In genomic region chr12:53160673-53161072, GRCh38 we compare ENCODE assay signal across 1 cellular context.
TF ChIP-seq lines count a peak whose summit lies in the region.

No MANE protein-coding gene starts in this region.

TF ChIP-seq in IMR-90, 13 proteins besides CTCF, POLR2A, EP300 and RAD21 (continued from another document):
- TF ChIP-seq, protein P1, sequence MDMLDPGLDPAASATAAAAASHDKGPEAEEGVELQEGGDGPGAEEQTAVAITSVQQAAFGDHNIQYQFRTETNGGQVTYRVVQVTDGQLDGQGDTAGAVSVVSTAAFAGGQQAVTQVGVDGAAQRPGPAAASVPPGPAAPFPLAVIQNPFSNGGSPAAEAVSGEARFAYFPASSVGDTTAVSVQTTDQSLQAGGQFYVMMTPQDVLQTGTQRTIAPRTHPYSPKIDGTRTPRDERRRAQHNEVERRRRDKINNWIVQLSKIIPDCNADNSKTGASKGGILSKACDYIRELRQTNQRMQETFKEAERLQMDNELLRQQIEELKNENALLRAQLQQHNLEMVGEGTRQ (IDR thresholded peaks at IDR 0.05; ENCODE audit: low read depth, low read length), result no peak
- no peak for TF ChIP-seq NFE2L2 (IDR thresholded peaks at IDR 0.05; ENCODE audit: low read depth, low read length)
- no peak for TF ChIP-seq SMC3 (IDR thresholded peaks at IDR 0.05; ENCODE audit: low read depth, low read length)
- no peak for TF ChIP-seq MAFK (IDR thresholded peaks at IDR 0.05; ENCODE audit: low read depth, low read length)
- TF ChIP-seq RFX5 (IDR thresholded peaks at IDR 0.05; ENCODE audit: low read depth, low read length), result no peak
- TF ChIP-seq MXI1 (IDR thresholded peaks at IDR 0.05; ENCODE audit: borderline replicate concordance, low read depth, low read length), result no peak
- no peak for TF ChIP-seq BHLHE40 (IDR thresholded peaks at IDR 0.05; ENCODE audit: low read depth, low read length)
- TF ChIP-seq, protein P2, sequence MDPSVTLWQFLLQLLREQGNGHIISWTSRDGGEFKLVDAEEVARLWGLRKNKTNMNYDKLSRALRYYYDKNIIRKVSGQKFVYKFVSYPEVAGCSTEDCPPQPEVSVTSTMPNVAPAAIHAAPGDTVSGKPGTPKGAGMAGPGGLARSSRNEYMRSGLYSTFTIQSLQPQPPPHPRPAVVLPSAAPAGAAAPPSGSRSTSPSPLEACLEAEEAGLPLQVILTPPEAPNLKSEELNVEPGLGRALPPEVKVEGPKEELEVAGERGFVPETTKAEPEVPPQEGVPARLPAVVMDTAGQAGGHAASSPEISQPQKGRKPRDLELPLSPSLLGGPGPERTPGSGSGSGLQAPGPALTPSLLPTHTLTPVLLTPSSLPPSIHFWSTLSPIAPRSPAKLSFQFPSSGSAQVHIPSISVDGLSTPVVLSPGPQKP (IDR thresholded peaks at IDR 0.05; ENCODE audit: borderline replicate concordance, low read depth, low read length), result no peak
- no peak for TF ChIP-seq CEBPB (IDR thresholded peaks at IDR 0.05; ENCODE audit: low read depth, low read length)
